In genomic region chr14:91249841-91250616, GRCh38 we compare ENCODE assay signal across 7 cellular contexts. TPM values are rescaled to one million over a fixed set of nuclear protein-coding genes. Genes with fewer than 3 reads are reported as not detected.
DNase-seq lines count a peak whose midpoint lies in the region; ATAC-seq and TF ChIP-seq lines count a peak whose summit lies in the region.

No MANE protein-coding gene starts in this region.

- peak; percentile 96 for DNase-seq in GM12865 (ENCODE audit: low read depth)
- DNase-seq in NCI-H69 (lab: John Stamatoyannopoulos, UW): peak; percentile 93
- peak; percentile 78 for DNase-seq in activated naive CD8-positive, alpha-beta T cell treated with anti-CD3 and anti-CD28 coated beads, Interleukin-2, amount 10 ng/mL, durations not matched to agents 7 days and 5 days
- peak; percentile 80 for DNase-seq in natural killer cell treated with Interleukin-12 subunit alpha and Interleukin-12 subunit beta and Interleukin-15 and Interleukin-18, amount 100 ng/mL, for 72 hours (ENCODE audit: low spot score)
- DNase-seq in chondrocyte (ENCODE audit: low spot score): no peak

- H3K4me1 Mint-ChIP-seq in activated naive CD8-positive, alpha-beta T cell treated with anti-CD3 and anti-CD28 coated beads, Interleukin-2, amount 10 ng/mL, durations not matched to agents 7 days and 5 days: peaks cover 72% of the 10 kb centered on the region
- peaks cover 68 to 71% of the 10 kb centered on the region in 2 donors for H3K4me1 Mint-ChIP-seq in natural killer cell treated with Interleukin-12 subunit alpha and Interleukin-12 subunit beta and Interleukin-15 and Interleukin-18, amount 100 ng/mL, for 72 hours (ENCODE audit: low read depth in 2 of 2)
- peaks cover 13% of the 10 kb centered on the region for H3K4me1 Mint-ChIP-seq in chondrocyte (ENCODE audit: low read depth)

- no peaks in the 10 kb centered on the region for H3K27me3 Mint-ChIP-seq in activated naive CD8-positive, alpha-beta T cell treated with anti-CD3 and anti-CD28 coated beads, Interleukin-2, amount 10 ng/mL, durations not matched to agents 7 days and 5 days
- no peaks in the 10 kb centered on the region for H3K27me3 Mint-ChIP-seq in natural killer cell treated with Interleukin-12 subunit alpha and Interleukin-12 subunit beta and Interleukin-15 and Interleukin-18, amount 100 ng/mL, for 72 hours
- no peaks in the 10 kb centered on the region for H3K27me3 Mint-ChIP-seq in chondrocyte (ENCODE audit: low read depth)

- no peaks in the 10 kb centered on the region for H3K9me3 Mint-ChIP-seq in activated naive CD8-positive, alpha-beta T cell treated with anti-CD3 and anti-CD28 coated beads, Interleukin-2, amount 10 ng/mL, durations not matched to agents 7 days and 5 days
- peaks cover 4% of the 10 kb centered on the region for H3K9me3 Mint-ChIP-seq in natural killer cell treated with Interleukin-12 subunit alpha and Interleukin-12 subunit beta and Interleukin-15 and Interleukin-18, amount 100 ng/mL, for 72 hours
- H3K9me3 Mint-ChIP-seq in chondrocyte (ENCODE audit: low read depth): peaks cover 4% of the 10 kb centered on the region

- no peak overlapping the region for H3K4me3 ChIP-seq in GM12865 (ENCODE audit: low read depth, low read length)

- peak overlapping the region; percentile 78 for H3K4me3 Mint-ChIP-seq in activated naive CD8-positive, alpha-beta T cell treated with anti-CD3 and anti-CD28 coated beads, Interleukin-2, amount 10 ng/mL, durations not matched to agents 7 days and 5 days
- H3K4me3 Mint-ChIP-seq in natural killer cell treated with Interleukin-12 subunit alpha and Interleukin-12 subunit beta and Interleukin-15 and Interleukin-18, amount 100 ng/mL, for 72 hours: peak overlapping the region; percentile 87
- no peak overlapping the region for H3K4me3 Mint-ChIP-seq in chondrocyte (ENCODE audit: unreplicated experiment)

- peak overlapping the region; percentile 97 for H3K27ac Mint-ChIP-seq in activated naive CD8-positive, alpha-beta T cell treated with anti-CD3 and anti-CD28 coated beads, Interleukin-2, amount 10 ng/mL, durations not matched to agents 7 days and 5 days
- H3K27ac Mint-ChIP-seq in natural killer cell treated with Interleukin-12 subunit alpha and Interleukin-12 subunit beta and Interleukin-15 and Interleukin-18, amount 100 ng/mL, for 72 hours: peak overlapping the region; percentile 75 to 85
- H3K27ac Mint-ChIP-seq in chondrocyte (ENCODE audit: unreplicated experiment): no peak overlapping the region

- peaks cover 33% of the 10 kb centered on the region for H3K36me3 Mint-ChIP-seq in activated naive CD8-positive, alpha-beta T cell treated with anti-CD3 and anti-CD28 coated beads, Interleukin-2, amount 10 ng/mL, durations not matched to agents 7 days and 5 days
- peaks cover 7% of the 10 kb centered on the region for H3K36me3 Mint-ChIP-seq in natural killer cell treated with Interleukin-12 subunit alpha and Interleukin-12 subunit beta and Interleukin-15 and Interleukin-18, amount 100 ng/mL, for 72 hours
- H3K36me3 Mint-ChIP-seq in chondrocyte (ENCODE audit: low read depth): no peaks in the 10 kb centered on the region

- ATAC-seq in GM19463 (IDR thresholded peaks at IDR 0.05; ENCODE audit: unreplicated experiment): peak; percentile 93
- ATAC-seq in HG03439 (IDR thresholded peaks at IDR 0.05; ENCODE audit: unreplicated experiment): peak; percentile 80
- peak; percentile 34 for ATAC-seq in activated naive CD8-positive, alpha-beta T cell treated with anti-CD3 and anti-CD28 coated beads, Interleukin-2, amount 10 ng/mL, durations not matched to agents 7 days and 5 days (ENCODE audit: low read depth)
- peak; percentile 69 to 74 for ATAC-seq in natural killer cell treated with Interleukin-12 subunit alpha and Interleukin-12 subunit beta and Interleukin-15 and Interleukin-18, amount 100 ng/mL, for 72 hours

- TF ChIP-seq CTCF in GM12865 (IDR thresholded peaks at IDR 0.05; ENCODE audit: insufficient read depth, low read depth, low read length, missing control alignments) (no peak), chondrocyte (IDR thresholded peaks at IDR 0.05) (no peak)

- POLR2A ChIA-PET in activated naive CD8-positive, alpha-beta T cell treated with anti-CD3 and anti-CD28 coated beads, Interleukin-2, amount 10 ng/mL, durations not matched to agents 7 days and 5 days (lab: Charles Lee): interaction anchor here (0.6 to 16.2 kb wide), 15 partner anchors 6 to 422 kb away, joined by 3 to 232 read pairs (median 4); partner anchors contain the start of genes GPR68 and RPS6KA5

RNA-seq across cellular contexts. Expression of gene GPR68, which starts 5.5 kb away (rescaled TPM):
- 10 to 100 TPM; 23.0 to 28.0 TPM for total RNA-seq in activated naive CD8-positive, alpha-beta T cell treated with anti-CD3 and anti-CD28 coated beads, Interleukin-2, amount 10 ng/mL, durations not matched to agents 7 days and 5 days
- total RNA-seq in natural killer cell treated with Interleukin-12 subunit alpha and Interleukin-12 subunit beta and Interleukin-15 and Interleukin-18, amount 100 ng/mL, for 72 hours: 10 to 100 TPM; 17.4 to 30.2 TPM
- 0.42 to 4.1 TPM (median 0.46 TPM) in 3 replicates for total RNA-seq in chondrocyte

Comparison
In these comparisons a context has a peak if more than half of its experiments do, and no peak if none do; other contexts are left out.
1. ATAC-seq: peak in every context shown above with its lines; median percentile 93 in GM19463; 80 in HG03439; 72 in natural killer cell treated with Interleukin-12 subunit alpha and Interleukin-12 subunit beta and Interleukin-15 and Interleukin-18, amount 100 ng/mL, for 72 hours; 34 in activated naive CD8-positive, alpha-beta T cell treated with anti-CD3 and anti-CD28 coated beads, Interleukin-2, amount 10 ng/mL, durations not matched to agents 7 days and 5 days.